In the genomic region with DNA sequence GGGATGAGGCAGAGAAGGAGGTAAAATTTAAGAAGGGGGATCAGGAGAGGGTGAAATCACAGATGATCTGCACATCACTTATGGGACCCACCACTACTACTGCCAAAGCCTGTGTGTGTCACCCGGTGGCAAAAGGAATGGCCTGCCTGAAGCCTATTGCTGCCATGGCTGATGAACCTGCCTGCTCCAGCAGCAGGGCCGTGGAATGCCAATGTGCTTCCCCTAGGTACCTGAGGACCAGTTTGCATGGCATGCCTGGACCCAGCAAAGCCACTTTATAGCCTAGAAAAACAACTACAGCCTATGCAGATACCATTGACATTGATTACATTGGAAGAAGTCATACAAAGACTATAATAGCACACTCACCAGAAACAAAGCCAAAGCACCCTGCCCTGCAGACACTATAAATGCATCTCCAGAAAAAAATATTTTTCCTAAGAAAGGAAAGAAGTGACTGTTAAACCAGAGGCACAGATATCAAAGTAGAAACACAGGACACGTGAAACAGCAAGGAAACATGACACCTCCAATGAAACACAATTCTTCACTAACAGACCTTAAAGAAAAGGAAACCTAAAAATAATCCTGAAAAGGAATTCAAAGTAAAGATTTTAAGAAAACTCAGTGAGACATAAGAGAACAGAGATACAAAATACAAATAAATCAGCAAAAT, we compare ENCODE assay signal across 13 cellular contexts.
DNase-seq lines count a peak whose midpoint lies in the region; ATAC-seq and TF ChIP-seq lines count a peak whose summit lies in the region.
"Had no signal": no experiment of that assay in that cellular context is flagged by ENCODE, and none has a peak within 500 bp of the region (broad histone marks: within the 10 kb centered on the region; RNA-seq: fewer than 3 reads in every experiment).

No MANE protein-coding gene starts in this region.

- no peaks in the 10 kb centered on the region for H3K27me3 ChIP-seq in iPS-18a (ENCODE audit: control insufficient read depth, insufficient read depth, low read length)
- no peaks in the 10 kb centered on the region for H3K27me3 ChIP-seq in PC-3 (ENCODE audit: low read length)
- no peaks in the 10 kb centered on the region for H3K27me3 ChIP-seq in HAP-1 (ENCODE audit: low read depth)
- H3K27me3 ChIP-seq: BLaER1 treated with 17β-estradiol and CSF1 and Interleukin-3, amounts not matched to agents 10 nM and 100 nM had no signal

- no peak overlapping the region for H2AFZ ChIP-seq in PC-3 (ENCODE audit: low read length)

- H3K4me3 ChIP-seq in iPS-18a (ENCODE audit: low read length), result peak overlapping the region; percentile 32
- H3K4me3 ChIP-seq in PC-3 (ENCODE audit: low read length), result no peak overlapping the region
- no peak overlapping the region for H3K4me3 ChIP-seq in HAP-1
- H3K4me3 ChIP-seq: BLaER1 treated with 17β-estradiol and CSF1 and Interleukin-3, amounts not matched to agents 10 nM and 100 nM had no signal

- DNase-seq in NCI-H2171 treated with DMSO at 0.1 percent for 48 hours (lab: John Stamatoyannopoulos, UW) (peak; percentile 7), NCI-H2171 (lab: John Stamatoyannopoulos, UW) (no peak), UCSD-AML1 (lab: John Stamatoyannopoulos, UW; ENCODE audit: unreplicated experiment) (peak; percentile 1), PC-3 (no peak), HAP-1 (ENCODE audit: low spot score in 2 of 2) (no peak), AG08396 (ENCODE audit: low spot score) (no peak)
- DNase-seq: CD4-positive, CD25-positive, alpha-beta regulatory T cell; DMS53 had no signal

- CTCF ChIA-PET in PC-3 (lab: Charles Lee), result no interaction called here

- POLR2A ChIA-PET in PC-3 (lab: Charles Lee; ENCODE audit: unreplicated experiment), result no interaction called here

- no peaks in the 10 kb centered on the region for H3K79me2 ChIP-seq in PC-3 (ENCODE audit: low read length)

- no peak for ATAC-seq in PC-3
- ATAC-seq: HepG2 had no signal

- peak overlapping the region; percentile 47 for H3K27ac ChIP-seq in iPS-18a (ENCODE audit: low read length)
- no peak overlapping the region for H3K27ac ChIP-seq in PC-3 (ENCODE audit: low read length)
- H3K27ac ChIP-seq: 22Rv1; BLaER1 treated with 17β-estradiol and CSF1 and Interleukin-3, amounts not matched to agents 10 nM and 100 nM; KMS-11 had no signal

- in situ Hi-C loops in HAP-1 (cut with MboI; ENCODE audit: low sequenced_read_pairs), result no loop called here

- no peak for TF ChIP-seq CTCF in PC-3 (conservative IDR thresholded peaks at IDR 0.05; ENCODE audit: low read depth, low read length)

- H3K36me3 ChIP-seq in iPS-18a (ENCODE audit: control insufficient read depth, low read depth, low read length) (no peaks in the 10 kb centered on the region), PC-3 (ENCODE audit: low read depth, low read length) (no peaks in the 10 kb centered on the region), HAP-1 (replicated peaks) (no peaks in the 10 kb centered on the region)
- H3K36me3 ChIP-seq: BLaER1 treated with 17β-estradiol and CSF1 and Interleukin-3, amounts not matched to agents 10 nM and 100 nM had no signal

- no peaks in the 10 kb centered on the region for H3F3A ChIP-seq in PC-3 (ENCODE audit: low read length, unreplicated experiment)

- H3K4me1 ChIP-seq in iPS-18a (ENCODE audit: control insufficient read depth, low read depth, low read length) (peaks cover 12% of the 10 kb centered on the region), PC-3 (ENCODE audit: insufficient read depth, low read length) (no peaks in the 10 kb centered on the region), HAP-1 (0 out of 2 replicates have a peak, but pooled peaks cover 3% of the 10 kb centered on the region)
- H3K4me1 ChIP-seq: BLaER1 treated with 17β-estradiol and CSF1 and Interleukin-3, amounts not matched to agents 10 nM and 100 nM had no signal

- H3K9ac ChIP-seq in iPS-18a (ENCODE audit: low read length) (no peak overlapping the region), PC-3 (ENCODE audit: low read length) (no peak overlapping the region)
- H3K9ac ChIP-seq: BLaER1 treated with 17β-estradiol and CSF1 and Interleukin-3, amounts not matched to agents 10 nM and 100 nM; KMS-11 had no signal

- no peaks in the 10 kb centered on the region for H3K9me2 ChIP-seq in PC-3 (replicated peaks; ENCODE audit: low read length)

- H3K9me3 ChIP-seq in iPS-18a (ENCODE audit: control insufficient read depth, low read depth, low read length) (no peaks in the 10 kb centered on the region), PC-3 (ENCODE audit: low read length) (no peaks in the 10 kb centered on the region), HAP-1 (no peaks in the 10 kb centered on the region)
- H3K9me3 ChIP-seq: BLaER1 treated with 17β-estradiol and CSF1 and Interleukin-3, amounts not matched to agents 10 nM and 100 nM had no signal

- no peak overlapping the region for H3K4me2 ChIP-seq in PC-3 (ENCODE audit: low read length)
- H3K4me2 ChIP-seq: BLaER1 treated with 17β-estradiol and CSF1 and Interleukin-3, amounts not matched to agents 10 nM and 100 nM; KMS-11 had no signal

- BruUV-seq in PC-3 (replicated peaks; lab: Mats Ljungman, UMichigan), result no TSS peak

- intact Hi-C loops in PC-3 (cut with micrococcal nuclease), result no loop called here

- no peaks in the 10 kb centered on the region for H4K20me1 ChIP-seq in PC-3 (ENCODE audit: low read length)
- H4K20me1 ChIP-seq: BLaER1 treated with 17β-estradiol and CSF1 and Interleukin-3, amounts not matched to agents 10 nM and 100 nM had no signal

Comparison
In these comparisons a context has a peak if more than half of its experiments do, and no peak if none do; other contexts are left out.
1. DNase-seq: peak in NCI-H2171 treated with DMSO at 0.1 percent for 48 hours (single experiment) and UCSD-AML1 (single experiment); none in NCI-H2171 (single experiment), PC-3 (single experiment), HAP-1 (0 of 2) and AG08396 (single experiment).